ENCODE assay signal across 1 cellular context in genomic region chr21:34900376-34900775, GRCh38.
TF ChIP-seq lines count a peak whose summit lies in the region.

No MANE protein-coding gene starts in this region.

TF ChIP-seq in IMR-90, 13 proteins besides CTCF, POLR2A, EP300 and RAD21:
- TF ChIP-seq ELK1 (IDR thresholded peaks at IDR 0.05; ENCODE audit: borderline replicate concordance, low read depth, low read length) (no peak), SMC3 (IDR thresholded peaks at IDR 0.05; ENCODE audit: low read depth, low read length) (no peak), BHLHE40 (IDR thresholded peaks at IDR 0.05; ENCODE audit: low read depth, low read length) (no peak), MXI1 (IDR thresholded peaks at IDR 0.05; ENCODE audit: borderline replicate concordance, low read depth, low read length) (no peak), MAZ (IDR thresholded peaks at IDR 0.05; ENCODE audit: borderline replicate concordance, low read depth, low read length) (no peak), FOS (IDR thresholded peaks at IDR 0.05; ENCODE audit: low read depth, low read length) (no peak), RCOR1 (IDR thresholded peaks at IDR 0.05; ENCODE audit: insufficient replicate concordance, low read length) (no peak), CEBPB (IDR thresholded peaks at IDR 0.05; ENCODE audit: low read depth, low read length) (no peak), RFX5 (IDR thresholded peaks at IDR 0.05; ENCODE audit: low read depth, low read length) (no peak), CHD1 (IDR thresholded peaks at IDR 0.05; ENCODE audit: low read depth, low read length) (no peak), MAFK (IDR thresholded peaks at IDR 0.05; ENCODE audit: low read depth, low read length) (no peak), NFE2L2 (IDR thresholded peaks at IDR 0.05; ENCODE audit: low read depth, low read length) (no peak)
